1 cellular context compared by ENCODE assay signal in genomic region chr15:41558400-41559238, GRCh38.
TF ChIP-seq lines count a peak whose summit lies in the region.

Gene TYRO3 (plus strand): TSS chr15:41559212. CDS start chr15:41559258, 46 bp downstream.

TF ChIP-seq in IMR-90, 13 proteins besides CTCF, POLR2A, EP300 and RAD21 (continued from another document):
- no peak for TF ChIP-seq USF2 (IDR thresholded peaks at IDR 0.05; ENCODE audit: low read depth, low read length)
- no peak for TF ChIP-seq NFE2L2 (IDR thresholded peaks at IDR 0.05; ENCODE audit: low read depth, low read length)
- no peak for TF ChIP-seq ELK1 (IDR thresholded peaks at IDR 0.05; ENCODE audit: borderline replicate concordance, low read depth, low read length)
- peak; percentile 14; the same call in 1 of the 2 replicates for TF ChIP-seq MXI1 (IDR thresholded peaks at IDR 0.05; ENCODE audit: borderline replicate concordance, low read depth, low read length)
